ENCODE assay signal across 8 cellular contexts in genomic region chr11:130861902-130862552, GRCh38.
DNase-seq lines count a peak whose midpoint lies in the region; ATAC-seq and FAIRE-seq lines count a peak whose summit lies in the region.

No MANE protein-coding gene starts in this region.

- no peak overlapping the region for H3K27ac Mint-ChIP-seq in central memory CD8-positive, alpha-beta T cell (ENCODE audit: low read depth)

- FAIRE-seq in GM19239 (lab: Jason Lieb, UNC): peak; percentile 72

- peaks cover 2% of the 10 kb centered on the region for H3K36me3 Mint-ChIP-seq in central memory CD8-positive, alpha-beta T cell (ENCODE audit: insufficient read depth)

- H3K4me1 Mint-ChIP-seq in central memory CD8-positive, alpha-beta T cell: peaks cover 17% of the 10 kb centered on the region

- peak; percentile 63 for ATAC-seq in HG03378 (IDR thresholded peaks at IDR 0.05; ENCODE audit: unreplicated experiment)
- peak; percentile 64 to 75 for ATAC-seq in activated CD4-positive, CD25-positive, alpha-beta regulatory T cell treated with anti-CD3 and anti-CD28 coated beads, Interleukin-2, amount 50 U/mL, for 24 hours
- ATAC-seq in central memory CD8-positive, alpha-beta T cell (replicated peaks; ENCODE audit: extremely low read depth, poor library complexity, severe bottlenecking): peak; percentile 72

- peaks cover 19% of the 10 kb centered on the region for H3K27me3 Mint-ChIP-seq in central memory CD8-positive, alpha-beta T cell

- H3K9me3 Mint-ChIP-seq in central memory CD8-positive, alpha-beta T cell: no peaks in the 10 kb centered on the region

- H3K4me3 Mint-ChIP-seq in central memory CD8-positive, alpha-beta T cell: no peak overlapping the region

- DNase-seq in Ammon's horn (ENCODE audit: low spot score) (peak; percentile 95), GM19239 (ENCODE audit: insufficient read length, low spot score) (peak; percentile 61), NCI-H446 (lab: John Stamatoyannopoulos, UW) (peak; percentile 75 to 95), kidney glomerular epithelial cell (lab: John Stamatoyannopoulos, UW) (peak; percentile 75)
- DNase-seq in central memory CD8-positive, alpha-beta T cell (ENCODE audit: low spot score in 2 of 2): peak; percentile 77 to 88
- peak; percentile 85 for DNase-seq in stimulated activated CD4-positive, alpha-beta T cell treated with anti-CD3 and anti-CD28 coated beads, Interleukin-1b, Interleukin-23, amount 100 ng/mL, for 48 hours

Comparison
In these comparisons a context has a peak if more than half of its experiments do, and no peak if none do; other contexts are left out.
1. Peak in every context shown above with its lines: DNase-seq and ATAC-seq.